Comparison of ENCODE assay signal across 8 cellular contexts in genomic region chr15:78264304-78265136, GRCh38. TPM values are rescaled to one million over a fixed set of nuclear protein-coding genes. Genes with fewer than 3 reads are reported as not detected.
DNase-seq lines count a peak whose midpoint lies in the region; ATAC-seq, FAIRE-seq and TF ChIP-seq lines count a peak whose summit lies in the region.

TSS of gene DNAJA4 (plus strand) at chr15:78264562. CDS start at chr15:78264764, 202 bp downstream.

- H3K9me3 ChIP-seq in pancreas = no peaks in the 10 kb centered on the region
- no peaks in the 10 kb centered on the region for H3K9me3 ChIP-seq in suprapubic skin

- H3K4me1 ChIP-seq in pancreas (peaks cover 0 to 5% (median 0%) of the 10 kb centered on the region in 3 donors), suprapubic skin (peaks cover 33% of the 10 kb centered on the region)

- no peak for TF ChIP-seq POLR2A in suprapubic skin (IDR thresholded peaks at IDR 0.05)

- FAIRE-seq in pancreas (lab: Jason Lieb, UNC) (no peak), RCC 7860 (lab: Jason Lieb, UNC) (no peak)

- 7 to 11% methylated on average over 75 to 107 of the region's 107 CpGs for WGBS in pancreas, 2 donors
- 2% methylated on average over 11 of the region's 107 CpGs for WGBS in suprapubic skin

- no peaks in the 10 kb centered on the region for H3K36me3 ChIP-seq in pancreas
- H3K36me3 ChIP-seq in suprapubic skin = no peaks in the 10 kb centered on the region

- intact Hi-C loops in pancreas (cut with DNase I) = no loop called here

- H3K27ac ChIP-seq in pancreas (peak within 1 kb of the TSS in 2 of 4 donors; percentile 28 to 48), suprapubic skin (peak within 1 kb of the TSS; percentile 86)

- TF ChIP-seq CTCF in pancreas (IDR thresholded peaks at IDR 0.05) = no peak
- TF ChIP-seq CTCF in suprapubic skin (IDR thresholded peaks at IDR 0.05) = no peak

- no peak for TF ChIP-seq EP300 in suprapubic skin (IDR thresholded peaks at IDR 0.05)

- H3K27me3 ChIP-seq in pancreas (no peaks in the 10 kb centered on the region), suprapubic skin (no peaks in the 10 kb centered on the region)

- H3K4me3 ChIP-seq in pancreas (peak within 1 kb of the TSS; percentile 30 to 59 (median 56)), suprapubic skin (peak within 1 kb of the TSS; percentile 72)

- ATAC-seq in pancreas = peak; percentile 67 to 80 (median 76)

- peak; percentile 32 for DNase-seq in DMS114 treated with DMSO at 0.1 percent for 48 hours (lab: John Stamatoyannopoulos, UW; ENCODE audit: unreplicated experiment)
- DNase-seq in NOMO-1 (lab: John Stamatoyannopoulos, UW; ENCODE audit: unreplicated experiment in 2 of 2) = peak; percentile 47 to 60
- DNase-seq in activated naive CD4-positive, alpha-beta T cell (lab: John Stamatoyannopoulos, UW) = peak; percentile 26 to 67 (median 43)
- DNase-seq in germinal center (ENCODE audit: low spot score) = peak; percentile 78
- peak; percentile 36 to 79 (median 52) for DNase-seq in pancreas
- DNase-seq in suprapubic skin (ENCODE audit: low spot score in 2 of 2) = peak in 1 of 2 donors; percentile 78
- DNase-seq in cerebellar nuclear complex (lab: John Stamatoyannopoulos, UW) = no peak
- DNase-seq in RCC 7860 (ENCODE audit: low spot score) = no peak

RNA-seq across cellular contexts. Expression of gene DNAJA4, which starts in this region (rescaled TPM):
- total RNA-seq in pancreas = 1 to 10 TPM; 2.3 to 9.0 (median 4.4) TPM
- polyA plus RNA-seq in pancreas = 10 to 100 TPM in 1 of 2 donors, 1 to 10 TPM in 1; 5.7 to 16.1 TPM
- 100 to 1,000 TPM in 1 of 4 donors, 10 to 100 TPM in 3; 42.8 to 115 (median 58.7) TPM for total RNA-seq in suprapubic skin

Comparison
In these comparisons a context has a peak if more than half of its experiments do, and no peak if none do; other contexts are left out.
1. RNA of gene DNAJA4 (total RNA-seq): 42.8 to 115 TPM in suprapubic skin; 2.3 to 9.0 TPM in pancreas; every median in the first group is over 4 times any median in the second.
2. DNase-seq: peak in DMS114 treated with DMSO at 0.1 percent for 48 hours (single experiment), NOMO-1 (2 of 2), activated naive CD4-positive, alpha-beta T cell (4 of 4), germinal center (single experiment) and pancreas (6 of 6); none in cerebellar nuclear complex (0 of 2) and RCC 7860 (single experiment).